In genomic region chr18:48933578-48934399, GRCh38 we compare ENCODE assay signal across 8 cellular contexts. TPM values are rescaled to one million over a fixed set of nuclear protein-coding genes. Genes with fewer than 3 reads are reported as not detected.
A peak's percentile ranks its signal among the peaks of the same experiment; 100 is the strongest.
DNase-seq lines count a peak whose midpoint lies in the region; ATAC-seq, FAIRE-seq and TF ChIP-seq lines count a peak whose summit lies in the region.

No MANE protein-coding gene starts in this region.

- peaks cover 62% of the 10 kb centered on the region for H3K9me1 ChIP-seq in IMR-90 (ENCODE audit: insufficient read depth, low read length)

- CTCF ChIA-PET in A549 (lab: Yijun Ruan, JAX) (interaction anchor here (0.7 to 2.6 kb wide), 2 partner anchors 12 to 117 kb away, joined by 4 to 11 read pairs; no protein-coding TSS in a partner anchor), IMR-90 (lab: Yijun Ruan, JAX) (interaction anchor here (0.6 to 0.9 kb wide), 2 partner anchors 22 to 127 kb away, joined by 3 read pairs; no protein-coding TSS in a partner anchor)

- H3K4me3 Mint-ChIP-seq in mesothelial cell of epicardium: no peak overlapping the region

- H3K9me3 ChIP-seq in A549 (no peaks in the 10 kb centered on the region), IMR-90 (ENCODE audit: control insufficient read depth, insufficient read depth, low read length) (no peaks in the 10 kb centered on the region)

- intact Hi-C loops in IMR-90 (cut with micrococcal nuclease): no loop called here

- H3K27ac ChIP-seq in A549: peak overlapping the region; percentile 94 to 99
- peak overlapping the region; percentile 56 for H3K27ac ChIP-seq in IMR-90 (ENCODE audit: insufficient read depth, low read length)
- peak overlapping the region; percentile 97 for H3K27ac ChIP-seq in brain microvascular endothelial cell

- H4K5ac ChIP-seq in IMR-90 (ENCODE audit: low read depth, low read length): no peak overlapping the region

- POLR2A ChIA-PET in A549 (lab: Yijun Ruan, JAX) (no interaction called here), IMR-90 (lab: Charles Lee; ENCODE audit: unreplicated experiment) (no interaction called here)

- in situ Hi-C loops in IMR-90 (cut with MboI; ENCODE audit: low sequenced_read_pairs) (loop anchor here (25.0 kb wide), 1 partner anchor 396 kb away; the partner anchor contains the start of gene CTIF), brain microvascular endothelial cell (cut with HindIII; ENCODE audit: low pct_ligation_motif_present, low sequenced_read_pairs) (no loop called here)

- H3K4me3 ChIP-seq in A549 (no peak overlapping the region), IMR-90 (ENCODE audit: insufficient read depth, low read depth, low read length) (no peak overlapping the region), brain microvascular endothelial cell (ENCODE audit: low read depth, low read length) (no peak overlapping the region), foreskin fibroblast (ENCODE audit: low read depth in 1 of 2, low read length in 2 of 2) (no peak overlapping the region)

- H4K20me1 ChIP-seq in IMR-90 (ENCODE audit: insufficient read depth, low read length): peaks cover 95% of the 10 kb centered on the region

- peak overlapping the region; percentile 82 for H3K4ac ChIP-seq in IMR-90 (ENCODE audit: low read depth, low read length)

- no peaks in the 10 kb centered on the region for H3K27me3 Mint-ChIP-seq in mesothelial cell of epicardium (ENCODE audit: low read depth)

- H3K36me3 Mint-ChIP-seq in mesothelial cell of epicardium: peaks cover 4% of the 10 kb centered on the region

- TF ChIP-seq EP300 in A549 (IDR thresholded peaks at IDR 0.05): no peak

- H3K27me3 ChIP-seq in IMR-90 (ENCODE audit: control insufficient read depth, insufficient read depth, low read length): no peaks in the 10 kb centered on the region
- no peaks in the 10 kb centered on the region for H3K27me3 ChIP-seq in brain microvascular endothelial cell (replicated peaks)

- peak overlapping the region; percentile 84; the same call in 2 of the 3 replicates for H2BK15ac ChIP-seq in IMR-90 (ENCODE audit: low read depth, low read length)

- H3K18ac ChIP-seq in IMR-90 (ENCODE audit: low read depth, low read length): no peak overlapping the region

- no peak overlapping the region for H3K56ac ChIP-seq in IMR-90 (ENCODE audit: extremely low read depth, insufficient read depth, low read length)

- H3K9ac ChIP-seq in IMR-90 (ENCODE audit: low read depth, low read length): peak overlapping the region; percentile 26; the same call in 1 of the 2 replicates

- H3K9me3 Mint-ChIP-seq in mesothelial cell of epicardium: no peaks in the 10 kb centered on the region

- H2AK5ac ChIP-seq in IMR-90 (ENCODE audit: low read depth, low read length): peak overlapping the region; percentile 67

- DNase-seq in A549 (ENCODE audit: low read depth in 1 of 2, low spot score in 1 of 2) (no peak), IMR-90 (no peak), brain microvascular endothelial cell (no peak), mesothelial cell of epicardium (ENCODE audit: low spot score in 2 of 2, unreplicated experiment in 2 of 2) (no peak), foreskin fibroblast (no peak)

- H3K79me1 ChIP-seq in IMR-90 (ENCODE audit: low read depth in 1 of 2, low read length in 2 of 2): peaks cover 2 to 97% of the 10 kb centered on the region in 2 experiments; a peak in 3 of 4 replicates

- BruUV-seq in IMR-90 (replicated peaks; lab: Mats Ljungman, UMichigan): no TSS peak

- H3K4me2 ChIP-seq in A549 (peak overlapping the region; percentile 72), IMR-90 (ENCODE audit: low read depth, low read length) (no peak overlapping the region)

- ATAC-seq in A549 (no peak), IMR-90 (ENCODE audit: low read depth) (no peak), GM18907 (IDR thresholded peaks at IDR 0.05; ENCODE audit: unreplicated experiment) (no peak), GM19351 (IDR thresholded peaks at IDR 0.05; ENCODE audit: unreplicated experiment) (no peak), HG02970 (IDR thresholded peaks at IDR 0.05; ENCODE audit: low FRiP score, unreplicated experiment) (no peak)

- H3K4me1 ChIP-seq in A549 (peaks cover 96% of the 10 kb centered on the region), IMR-90 (ENCODE audit: control insufficient read depth, insufficient read depth, low read length) (peaks cover 63% of the 10 kb centered on the region)

- H2BK120ac ChIP-seq in IMR-90 (ENCODE audit: low read depth, low read length): peak overlapping the region; percentile 91

- peak overlapping the region; percentile 99 for H3K27ac Mint-ChIP-seq in mesothelial cell of epicardium

- H3K4me1 Mint-ChIP-seq in mesothelial cell of epicardium: peaks cover 96% of the 10 kb centered on the region

- 79% methylated on average over 18 of the region's 22 CpGs for WGBS in A549 (ENCODE audit: missing lambda C conversion rate)
- 89% methylated on average over 11 of the region's 22 CpGs; no CpG with 5 or more reads in 1 of the 2 experiments for WGBS in IMR-90 (ENCODE audit: extremely low coverage in 2 of 2, insufficient read length in 1 of 2), 2 experiments

- peak overlapping the region; percentile 82 for H2BK5ac ChIP-seq in IMR-90 (ENCODE audit: low read depth, low read length, poor library complexity, severe bottlenecking)

- peak overlapping the region; percentile 65 to 92 for H4K8ac ChIP-seq in IMR-90 (ENCODE audit: low read depth in 2 of 2, low read length in 2 of 2)

- TF ChIP-seq POLR2A in A549 (IDR thresholded peaks at IDR 0.05; ENCODE audit: low read length) (no peak), IMR-90 (IDR thresholded peaks at IDR 0.05; ENCODE audit: low read depth, low read length) (no peak)

- H3K14ac ChIP-seq in IMR-90 (replicated peaks; ENCODE audit: low read depth, low read length): peak overlapping the region; percentile 92

- no peak for TF ChIP-seq CTCF in A549 (IDR thresholded peaks at IDR 0.05)
- TF ChIP-seq CTCF in IMR-90 (conservative IDR thresholded peaks at IDR 0.05; ENCODE audit: low read depth, low read length): no peak
- no peak for TF ChIP-seq CTCF in brain microvascular endothelial cell (IDR thresholded peaks at IDR 0.05; ENCODE audit: low read depth, low read length, missing control alignments)
- no peak for TF ChIP-seq CTCF in mesothelial cell of epicardium (IDR thresholded peaks at IDR 0.05; ENCODE audit: unreplicated experiment)
- TF ChIP-seq CTCF in foreskin fibroblast (IDR thresholded peaks at IDR 0.05; ENCODE audit: low read depth, low read length): no peak

- TF ChIP-seq RAD21 in A549 (conservative IDR thresholded peaks at IDR 0.05 in 1 of 2, IDR thresholded peaks at IDR 0.05 in 1 of 2) (no peak), IMR-90 (IDR thresholded peaks at IDR 0.05; ENCODE audit: low read length) (no peak)

- H2AK9ac ChIP-seq in IMR-90 (replicated peaks; ENCODE audit: low read depth, low read length, poor library complexity): peak overlapping the region; percentile 87

- FAIRE-seq in A549 (lab: Jason Lieb, UNC): no peak

- H3K36me3 ChIP-seq in IMR-90 (ENCODE audit: control insufficient read depth, insufficient read depth, low read length) (peaks cover 14% of the 10 kb centered on the region), brain microvascular endothelial cell (replicated peaks) (peaks cover 10% of the 10 kb centered on the region)

- dilution Hi-C loops in IMR-90 (cut with HindIII; ENCODE audit: low sequenced_read_pairs, unreplicated experiment): no loop called here

- H2AFZ ChIP-seq in IMR-90 (replicated peaks; ENCODE audit: low read length, poor library complexity): peak overlapping the region; percentile 57

- peak overlapping the region; percentile 74 for H2BK20ac ChIP-seq in IMR-90 (ENCODE audit: low read depth, low read length)

- H3K23ac ChIP-seq in IMR-90 (ENCODE audit: low read depth, low read length): peak overlapping the region; percentile 88

- H4K91ac ChIP-seq in IMR-90 (ENCODE audit: insufficient read depth, low read depth, low read length): peak overlapping the region; percentile 88

TF ChIP-seq in A549, 52 proteins besides CTCF, POLR2A, EP300 and RAD21:
- no peak for TF ChIP-seq RNF2 (IDR thresholded peaks at IDR 0.05; ENCODE audit: borderline replicate concordance, low read depth)
- no peak for TF ChIP-seq PBX3 (IDR thresholded peaks at IDR 0.05)
- TF ChIP-seq TFCP2L1 (CRISPR knock-in tag; IDR thresholded peaks at IDR 0.05): no peak

TF ChIP-seq in IMR-90, 13 proteins besides CTCF, POLR2A, EP300 and RAD21:
- no peak for TF ChIP-seq FOS (IDR thresholded peaks at IDR 0.05; ENCODE audit: low read depth, low read length)
- no peak for TF ChIP-seq MAZ (IDR thresholded peaks at IDR 0.05; ENCODE audit: borderline replicate concordance, low read depth, low read length)
- no peak for TF ChIP-seq CEBPB (IDR thresholded peaks at IDR 0.05; ENCODE audit: low read depth, low read length)
- no peak for TF ChIP-seq MXI1 (IDR thresholded peaks at IDR 0.05; ENCODE audit: borderline replicate concordance, low read depth, low read length)
- TF ChIP-seq MAFK (IDR thresholded peaks at IDR 0.05; ENCODE audit: low read depth, low read length): no peak
- no peak for TF ChIP-seq SMC3 (IDR thresholded peaks at IDR 0.05; ENCODE audit: low read depth, low read length)
- TF ChIP-seq USF2 (IDR thresholded peaks at IDR 0.05; ENCODE audit: low read depth, low read length): no peak
- no peak for TF ChIP-seq CHD1 (IDR thresholded peaks at IDR 0.05; ENCODE audit: low read depth, low read length)

RNA-seq across cellular contexts. Expression of gene SMAD7, which starts 17.0 kb away (rescaled TPM):
- polyA plus RNA-seq in A549 (2011; rRNA removed) (18.9 and 19.9 TPM in 2 replicates), A549 (2017; fragmentation: RNase III; extraction: RNeasy Plus Mini Kit Qiagen cat#74134 plus additional on column Dnase treatment) (26.9 to 29.1 TPM (median 29.0 TPM) in 3 replicates), IMR-90 (2012; rRNA removed) (17.6 and 17.9 TPM in 2 replicates)
- polyA plus RNA-seq in A549 (2012; cell fraction: cytosol; rRNA removed): 38.2 and 48.5 TPM in 2 replicates
- 76.0 and 84.4 TPM in 2 replicates for polyA plus RNA-seq in A549 (2012; cell fraction: nucleus; rRNA removed)
- polyA minus RNA-seq in A549 (2011; rRNA and poly(A)+ RNA removed): 51.4 and 52.2 TPM in 2 replicates
- total RNA-seq in IMR-90 (2012; rRNA removed) (13.3 and 15.8 TPM in 2 replicates), mesothelial cell of epicardium (75.5 to 77.6 TPM (median 76.8 TPM) in 3 replicates)
- 8.3 and 14.6 TPM in 2 replicates for polyA plus RNA-seq in IMR-90 (2012; cell fraction: cytosol; rRNA removed)
- polyA plus RNA-seq in IMR-90 (2012; cell fraction: nucleus; rRNA removed; ENCODE audit: low replicate concordance): 22.6 and 22.9 TPM in 2 replicates
